In genomic region chr10:61815505-61815904, GRCh38 we compare ENCODE assay signal across 16 cellular contexts.
"Had no signal": no experiment of that assay in that cellular context is flagged by ENCODE, and none has a peak within 500 bp of the region (broad histone marks: within the 10 kb centered on the region; RNA-seq: fewer than 3 reads in every experiment).

No MANE protein-coding gene starts in this region.

- H3K4me3 ChIP-seq: ovary, sigmoid colon had no signal

- ATAC-seq: activated naive CD4-positive, alpha-beta T cell treated with anti-CD3 and anti-CD28 coated beads, Interleukin-2, amount 50 U/mL, for 72 hours; activated T-cell treated with anti-CD3 and anti-CD28 coated beads, Interleukin-2, amount 50 U/mL, for 72 hours; effector memory CD8-positive, alpha-beta T cell; WTC11 had no signal

- H3K27ac ChIP-seq: ovary, sigmoid colon had no signal

- H3K36me3 ChIP-seq: ovary, sigmoid colon had no signal

- DNase-seq: activated CD4-positive, alpha-beta memory T cell treated with anti-CD3 and anti-CD28 coated beads, Interleukin-2, amount 10 ng/mL, durations not matched to agents 7 days and 5 days; activated CD4-positive, alpha-beta T cell treated with anti-CD3 and anti-CD28 coated beads for 4 hours; activated gamma-delta T cell; activated T-cell treated with anti-CD3 and anti-CD28 coated beads, Interleukin-2, amount 50 U/mL, for 72 hours; amniotic stem cell; cerebellar nuclear complex; dermis blood vessel endothelial cell; effector memory CD8-positive, alpha-beta T cell; head of caudate nucleus; midbrain; naive B cell; ovary; sigmoid colon; stimulated activated CD4-positive, alpha-beta T cell treated with anti-CD3 and anti-CD28 coated beads, Interleukin-2, amount 100 ng/mL, for 24 hours had no signal

- H3K27me3 ChIP-seq: ovary, sigmoid colon had no signal
